In genomic region chr10:101778781-101779543, GRCh38 we compare ENCODE assay signal across 1 cellular context.
TF ChIP-seq lines count a peak whose summit lies in the region.

No MANE protein-coding gene starts in this region.

TF ChIP-seq in GM23338, 12 proteins besides CTCF, POLR2A, EP300 and RAD21 (continued from another document):
- no peak for TF ChIP-seq REST (IDR thresholded peaks at IDR 0.05; ENCODE audit: unreplicated experiment)
- no peak for TF ChIP-seq ZNF331 (CRISPR knock-in tag; IDR thresholded peaks at IDR 0.05; ENCODE audit: low read depth)
- peak; percentile 84 for TF ChIP-seq CREB1 (CRISPR knock-in tag; IDR thresholded peaks at IDR 0.05; ENCODE audit: low read depth)
